In genomic region chr19:3667037-3667638, GRCh38 we compare ENCODE assay signal across 32 cellular contexts. TPM values are rescaled to one million over a fixed set of nuclear protein-coding genes. Genes with fewer than 3 reads are reported as not detected.
DNase-seq lines count a peak whose midpoint lies in the region; ATAC-seq and TF ChIP-seq lines count a peak whose summit lies in the region.
"Had no signal": no experiment of that assay in that cellular context is flagged by ENCODE, and none has a peak within 500 bp of the region (broad histone marks: within the 10 kb centered on the region; RNA-seq: fewer than 3 reads in every experiment).

No MANE protein-coding gene starts in this region.

- no peak for ATAC-seq in HG02642 (IDR thresholded peaks at IDR 0.05; ENCODE audit: poor library complexity, unreplicated experiment)
- ATAC-seq: activated CD8-positive, alpha-beta T cell treated with anti-CD3 and anti-CD28 coated beads for 36 hours; lower lobe of right lung; mucosa of descending colon; natural killer cell treated with Interleukin-12 subunit alpha and Interleukin-12 subunit beta and Interleukin-15 and Interleukin-18, amount 100 ng/mL, for 72 hours had no signal

- H3K27ac Mint-ChIP-seq in activated CD4-positive, alpha-beta T cell treated with anti-CD3 and anti-CD28 coated beads, Interleukin-2, amount 10 ng/mL, durations not matched to agents 24 days and 14 days, result peak overlapping the region; percentile 29
- H3K27ac Mint-ChIP-seq in activated CD4-positive, alpha-beta T cell treated with anti-CD3 and anti-CD28 coated beads, Interleukin-2, amount 10 ng/mL, durations not matched to agents 7 days and 5 days, result no peak overlapping the region
- H3K27ac Mint-ChIP-seq in H9 (peak overlapping the region in 2 of 3 experiments; percentile 70 to 75; a peak in 4 of 7 replicates), glutamatergic neuron (ENCODE audit: unreplicated experiment) (peak overlapping the region; percentile 39)
- H3K27ac Mint-ChIP-seq: activated CD8-positive, alpha-beta T cell treated with anti-CD3 and anti-CD28 coated beads for 36 hours; activated naive CD4-positive, alpha-beta T cell treated with anti-CD3 and anti-CD28 coated beads, Interleukin-2, amount 50 U/mL, for 24 hours; IgD-negative memory B cell; natural killer cell treated with Interleukin-12 subunit alpha and Interleukin-12 subunit beta and Interleukin-15 and Interleukin-18, amount 100 ng/mL, for 72 hours; stimulated activated naive CD8-positive, alpha-beta T cell treated with anti-CD3 and anti-CD28 coated beads, Interleukin-15, Interleukin-2, amounts not matched to agents 100 ng/mL and 50 ng/mL, for 24 hours had no signal

- no peaks in the 10 kb centered on the region for H3F3A ChIP-seq in smooth muscle cell (ENCODE audit: low read depth)

- POLR2A ChIA-PET in activated CD4-positive, alpha-beta T cell treated with anti-CD3 and anti-CD28 coated beads, Interleukin-2, amount 10 ng/mL, durations not matched to agents 7 days and 5 days (lab: Charles Lee), result no interaction called here

- H2AFZ ChIP-seq in H9 (ENCODE audit: low read length) (no peak overlapping the region), smooth muscle cell (ENCODE audit: low read depth) (no peak overlapping the region)

- H3K27me3 ChIP-seq in H9 (ENCODE audit: insufficient read depth, low read length) (no peaks in the 10 kb centered on the region), smooth muscle cell (ENCODE audit: low read depth) (no peaks in the 10 kb centered on the region)
- H3K27me3 ChIP-seq: tibial artery had no signal

- no peaks in the 10 kb centered on the region for H3K4me1 ChIP-seq in H9 (ENCODE audit: insufficient read depth, low read length)
- H3K4me1 ChIP-seq in smooth muscle cell (ENCODE audit: low read depth), result peaks cover 15% of the 10 kb centered on the region
- H3K4me1 ChIP-seq: HAP-1 had no signal

- H3K27ac ChIP-seq in H9 (ENCODE audit: insufficient read length, low read depth, low read length) (no peak overlapping the region), smooth muscle cell (ENCODE audit: low read depth) (peak overlapping the region; percentile 96)
- H3K27ac ChIP-seq: 22Rv1, C4-2B, epithelial cell of prostate, lower lobe of right lung had no signal

- H3K36me3 Mint-ChIP-seq in activated CD4-positive, alpha-beta T cell treated with anti-CD3 and anti-CD28 coated beads, Interleukin-2, amount 10 ng/mL, durations not matched to agents 24 days and 14 days (ENCODE audit: low read depth), result peaks cover 4% of the 10 kb centered on the region
- no peaks in the 10 kb centered on the region for H3K36me3 Mint-ChIP-seq in activated CD4-positive, alpha-beta T cell treated with anti-CD3 and anti-CD28 coated beads, Interleukin-2, amount 10 ng/mL, durations not matched to agents 7 days and 5 days (ENCODE audit: low read depth)
- H3K36me3 Mint-ChIP-seq in H9 (ENCODE audit: insufficient read depth in 1 of 3, low read depth in 3 of 3) (peaks cover 13 to 22% (median 16%) of the 10 kb centered on the region in 3 experiments; a peak in 6 of 7 replicates), glutamatergic neuron (ENCODE audit: unreplicated experiment) (no peaks in the 10 kb centered on the region)
- H3K36me3 Mint-ChIP-seq: activated naive CD4-positive, alpha-beta T cell treated with anti-CD3 and anti-CD28 coated beads, Interleukin-2, amount 50 U/mL, for 24 hours; natural killer cell treated with Interleukin-12 subunit alpha and Interleukin-12 subunit beta and Interleukin-15 and Interleukin-18, amount 100 ng/mL, for 72 hours had no signal

- H3T11ph ChIP-seq in H9 (ENCODE audit: low read length), result no peak overlapping the region

- H3K4me2 ChIP-seq in H9 (ENCODE audit: insufficient read depth, insufficient read length, low read length), result no peak overlapping the region
- H3K4me2 ChIP-seq in smooth muscle cell, result no peak overlapping the region

- no peaks in the 10 kb centered on the region for H3K79me2 ChIP-seq in H9 (ENCODE audit: insufficient read depth, low read length)
- peaks cover 8% of the 10 kb centered on the region for H3K79me2 ChIP-seq in smooth muscle cell (ENCODE audit: low read depth)

- H2BK5ac ChIP-seq in H9 (ENCODE audit: insufficient read length, low read length), result no peak overlapping the region

- H3K18ac ChIP-seq in H9 (ENCODE audit: insufficient read length, low read depth, low read length), result no peak overlapping the region

- no peak overlapping the region for H3K4me3 ChIP-seq in smooth muscle cell
- H3K4me3 ChIP-seq: HAP-1, lower lobe of right lung, mucosa of descending colon, tibial artery had no signal

- no peaks in the 10 kb centered on the region for H3K23me2 ChIP-seq in H9 (ENCODE audit: insufficient read length, low read depth, low read length, poor library complexity, severe bottlenecking)

- WGBS in H9 (ENCODE audit: extremely low coverage, insufficient read length, low lambda C conversion rate), result no CpG with 5 or more reads among the region's 18 CpGs
- WGBS in smooth muscle cell (ENCODE audit: low lambda C conversion rate), result 96% methylated on average over 18 of the region's 18 CpGs

- no peak overlapping the region for H3K4ac ChIP-seq in H9 (ENCODE audit: low read depth, low read length)

- H3K4me3 Mint-ChIP-seq in activated CD4-positive, alpha-beta T cell treated with anti-CD3 and anti-CD28 coated beads, Interleukin-2, amount 10 ng/mL, durations not matched to agents 24 days and 14 days, result no peak overlapping the region
- H3K4me3 Mint-ChIP-seq in activated CD4-positive, alpha-beta T cell treated with anti-CD3 and anti-CD28 coated beads, Interleukin-2, amount 10 ng/mL, durations not matched to agents 7 days and 5 days, result no peak overlapping the region
- H3K4me3 Mint-ChIP-seq in H9, result no peak overlapping the region; a peak in 1 of 5 replicates
- H3K4me3 Mint-ChIP-seq in glutamatergic neuron (ENCODE audit: unreplicated experiment), result no peak overlapping the region
- H3K4me3 Mint-ChIP-seq: activated CD8-positive, alpha-beta T cell treated with anti-CD3 and anti-CD28 coated beads for 36 hours; activated naive CD4-positive, alpha-beta T cell treated with anti-CD3 and anti-CD28 coated beads, Interleukin-2, amount 50 U/mL, for 24 hours; IgD-negative memory B cell; natural killer cell treated with Interleukin-12 subunit alpha and Interleukin-12 subunit beta and Interleukin-15 and Interleukin-18, amount 100 ng/mL, for 72 hours had no signal

- H4K5ac ChIP-seq in H9 (ENCODE audit: insufficient read length, low read depth, low read length), result no peak overlapping the region

- no peak for TF ChIP-seq CTCF in H9 (conservative IDR thresholded peaks at IDR 0.05)
- no peak for TF ChIP-seq CTCF in glutamatergic neuron (IDR thresholded peaks at IDR 0.05; ENCODE audit: partially characterized antibody, unreplicated experiment)
- no peak for TF ChIP-seq CTCF in smooth muscle cell (IDR thresholded peaks at IDR 0.05; ENCODE audit: borderline replicate concordance, insufficient read depth, poor library complexity, severe bottlenecking)

- no peak for DNase-seq in activated CD4-positive, alpha-beta T cell treated with anti-CD3 and anti-CD28 coated beads, Interleukin-2, amount 10 ng/mL, durations not matched to agents 24 days and 14 days
- no peak for DNase-seq in activated CD4-positive, alpha-beta T cell treated with anti-CD3 and anti-CD28 coated beads, Interleukin-2, amount 10 ng/mL, durations not matched to agents 7 days and 5 days
- DNase-seq in H9 (no peak), glutamatergic neuron (no peak), smooth muscle cell (lab: John Stamatoyannopoulos, UW; ENCODE audit: unreplicated experiment) (no peak), NCI-H82 (lab: John Stamatoyannopoulos, UW) (no peak), NCI-H1105 (lab: John Stamatoyannopoulos, UW) (no peak)
- DNase-seq: activated CD4-positive, alpha-beta T cell treated with anti-CD3 and anti-CD28 coated beads for 1 hour; activated CD8-positive, alpha-beta memory T cell treated with anti-CD3 and anti-CD28 coated beads, Interleukin-2, amount 50 U/mL, for 48 hours; activated CD8-positive, alpha-beta T cell treated with anti-CD3 and anti-CD28 coated beads for 36 hours; Caco-2; effector CD4-positive, alpha-beta T cell; GDM1; head of caudate nucleus; kidney; lower lobe of right lung; mucosa of descending colon; NCI-H146; NCI-H226; NCI-H748 treated with DMSO at 0.1 percent for 48 hours; retina; stimulated activated CD4-positive, alpha-beta T cell treated with anti-CD3 and anti-CD28 coated beads, Interleukin-1b, Interleukin-23, amount 100 ng/mL, for 48 hours; tibial artery had no signal

- no peaks in the 10 kb centered on the region for H3K9me3 ChIP-seq in H9 (ENCODE audit: control insufficient read depth, low read depth, low read length)
- H3K9me3 ChIP-seq in smooth muscle cell (replicated peaks; ENCODE audit: low read depth), result no peaks in the 10 kb centered on the region
- H3K9me3 ChIP-seq: Caco-2, HAP-1, lower lobe of right lung, mucosa of descending colon, tibial artery had no signal

- H3K36me3 ChIP-seq in smooth muscle cell (ENCODE audit: low read depth), result no peaks in the 10 kb centered on the region

- H3K4me1 Mint-ChIP-seq in activated CD4-positive, alpha-beta T cell treated with anti-CD3 and anti-CD28 coated beads, Interleukin-2, amount 10 ng/mL, durations not matched to agents 24 days and 14 days, result peaks cover 3% of the 10 kb centered on the region
- peaks cover 13% of the 10 kb centered on the region for H3K4me1 Mint-ChIP-seq in activated CD4-positive, alpha-beta T cell treated with anti-CD3 and anti-CD28 coated beads, Interleukin-2, amount 10 ng/mL, durations not matched to agents 7 days and 5 days
- H3K4me1 Mint-ChIP-seq in H9, result peaks cover 9 to 23% of the 10 kb centered on the region in 2 experiments
- peaks cover 18% of the 10 kb centered on the region for H3K4me1 Mint-ChIP-seq in glutamatergic neuron (ENCODE audit: low read depth, unreplicated experiment)

- H3K27me3 Mint-ChIP-seq in activated CD4-positive, alpha-beta T cell treated with anti-CD3 and anti-CD28 coated beads, Interleukin-2, amount 10 ng/mL, durations not matched to agents 24 days and 14 days, result no peaks in the 10 kb centered on the region
- no peaks in the 10 kb centered on the region for H3K27me3 Mint-ChIP-seq in activated CD4-positive, alpha-beta T cell treated with anti-CD3 and anti-CD28 coated beads, Interleukin-2, amount 10 ng/mL, durations not matched to agents 7 days and 5 days
- H3K27me3 Mint-ChIP-seq in H9 (ENCODE audit: low read depth), result no peaks in the 10 kb centered on the region
- peaks cover 20% of the 10 kb centered on the region for H3K27me3 Mint-ChIP-seq in glutamatergic neuron (ENCODE audit: unreplicated experiment)
- H3K27me3 Mint-ChIP-seq: activated CD8-positive, alpha-beta T cell treated with anti-CD3 and anti-CD28 coated beads for 36 hours; activated naive CD4-positive, alpha-beta T cell treated with anti-CD3 and anti-CD28 coated beads, Interleukin-2, amount 50 U/mL, for 24 hours; natural killer cell treated with Interleukin-12 subunit alpha and Interleukin-12 subunit beta and Interleukin-15 and Interleukin-18, amount 100 ng/mL, for 72 hours; stimulated activated naive CD8-positive, alpha-beta T cell treated with anti-CD3 and anti-CD28 coated beads, Interleukin-15, Interleukin-2, amounts not matched to agents 100 ng/mL and 50 ng/mL, for 24 hours had no signal

- H3K23ac ChIP-seq in H9 (ENCODE audit: insufficient read length, low read depth, low read length), result no peak overlapping the region

- CTCF ChIA-PET in activated CD4-positive, alpha-beta T cell treated with anti-CD3 and anti-CD28 coated beads, Interleukin-2, amount 10 ng/mL, durations not matched to agents 7 days and 5 days (lab: Charles Lee), result interaction anchor here (1.3 to 2.2 kb wide), 3 partner anchors 22 to 57 kb away, joined by 6 to 8 read pairs (median 7); no protein-coding TSS in a partner anchor

- H4K8ac ChIP-seq in H9 (replicated peaks; ENCODE audit: insufficient read length, low read depth, low read length), result no peak overlapping the region

- H2BK15ac ChIP-seq in H9 (ENCODE audit: low read depth, low read length), result no peak overlapping the region

- no peak overlapping the region for H2BK12ac ChIP-seq in H9 (ENCODE audit: insufficient read length, low read depth, low read length)

- no peak overlapping the region for H3K56ac ChIP-seq in H9 (ENCODE audit: insufficient read length, low read depth, low read length)

- H4K20me1 ChIP-seq in H9 (ENCODE audit: control insufficient read depth, insufficient read depth, insufficient read length) (peaks cover 4% of the 10 kb centered on the region), smooth muscle cell (ENCODE audit: low read depth) (peaks cover 29% of the 10 kb centered on the region)

- H3K9ac ChIP-seq in H9 (ENCODE audit: extremely low read depth, insufficient read length, low read length), result no peak overlapping the region
- H3K9ac ChIP-seq in smooth muscle cell (ENCODE audit: low read depth), result no peak overlapping the region

- H3K79me1 ChIP-seq in H9 (ENCODE audit: insufficient read depth, low read depth, low read length, poor library complexity, severe bottlenecking), result no peaks in the 10 kb centered on the region

- intact Hi-C loops in activated CD4-positive, alpha-beta T cell treated with anti-CD3 and anti-CD28 coated beads, Interleukin-2, amount 10 ng/mL, durations not matched to agents 24 days and 14 days (cut with micrococcal nuclease), result no loop called here

- H3K9me3 Mint-ChIP-seq in activated CD4-positive, alpha-beta T cell treated with anti-CD3 and anti-CD28 coated beads, Interleukin-2, amount 10 ng/mL, durations not matched to agents 24 days and 14 days, result no peaks in the 10 kb centered on the region
- H3K9me3 Mint-ChIP-seq in activated CD4-positive, alpha-beta T cell treated with anti-CD3 and anti-CD28 coated beads, Interleukin-2, amount 10 ng/mL, durations not matched to agents 7 days and 5 days, result no peaks in the 10 kb centered on the region
- H3K9me3 Mint-ChIP-seq in H9 (no peaks in the 10 kb centered on the region), glutamatergic neuron (ENCODE audit: unreplicated experiment) (peaks cover 10% of the 10 kb centered on the region)
- H3K9me3 Mint-ChIP-seq: activated CD8-positive, alpha-beta T cell treated with anti-CD3 and anti-CD28 coated beads for 36 hours; activated naive CD4-positive, alpha-beta T cell treated with anti-CD3 and anti-CD28 coated beads, Interleukin-2, amount 50 U/mL, for 24 hours; IgD-negative memory B cell; natural killer cell treated with Interleukin-12 subunit alpha and Interleukin-12 subunit beta and Interleukin-15 and Interleukin-18, amount 100 ng/mL, for 72 hours; stimulated activated naive CD8-positive, alpha-beta T cell treated with anti-CD3 and anti-CD28 coated beads, Interleukin-15, Interleukin-2, amounts not matched to agents 100 ng/mL and 50 ng/mL, for 24 hours had no signal

- no peak overlapping the region for H2AK5ac ChIP-seq in H9 (ENCODE audit: insufficient read length, low read length)

- H4K91ac ChIP-seq in H9 (ENCODE audit: insufficient read length, low read depth, low read length), result no peak overlapping the region

- H2BK20ac ChIP-seq in H9 (ENCODE audit: low read depth, low read length, poor library complexity, severe bottlenecking), result no peak overlapping the region

- no peak overlapping the region for H3K14ac ChIP-seq in H9 (ENCODE audit: insufficient read depth, low read length)

- H2BK120ac ChIP-seq in H9 (ENCODE audit: low read depth, low read length, poor library complexity, severe bottlenecking), result no peak overlapping the region

RNA-seq across cellular contexts. Expression of gene PIP5K1C, which starts 33.1 kb away (rescaled TPM):
- total RNA-seq in activated CD4-positive, alpha-beta T cell treated with anti-CD3 and anti-CD28 coated beads, Interleukin-2, amount 10 ng/mL, durations not matched to agents 24 days and 14 days, result 21.4 and 22.5 TPM in 2 replicates
- 10 to 100 TPM; 18.7 to 19.5 TPM for total RNA-seq in activated CD4-positive, alpha-beta T cell treated with anti-CD3 and anti-CD28 coated beads, Interleukin-2, amount 10 ng/mL, durations not matched to agents 7 days and 5 days
- 41.7 and 42.2 TPM in 2 replicates for total RNA-seq in H9 (2021)
- 169 TPM for total RNA-seq in glutamatergic neuron (ENCODE audit: unreplicated experiment)
- 8.2 and 13.2 TPM in 2 replicates for total RNA-seq in smooth muscle cell
- 27.2 and 29.9 TPM in 2 replicates for polyA plus RNA-seq in smooth muscle cell

RNA-seq across cellular contexts. Expression of gene CACTIN, which starts 40.5 kb away (rescaled TPM):
- 37.4 and 39.6 TPM in 2 replicates for total RNA-seq in activated CD4-positive, alpha-beta T cell treated with anti-CD3 and anti-CD28 coated beads, Interleukin-2, amount 10 ng/mL, durations not matched to agents 24 days and 14 days
- 10 to 100 TPM; 31.8 to 39.1 TPM for total RNA-seq in activated CD4-positive, alpha-beta T cell treated with anti-CD3 and anti-CD28 coated beads, Interleukin-2, amount 10 ng/mL, durations not matched to agents 7 days and 5 days
- total RNA-seq in H9 (2021), result 35.9 and 37.3 TPM in 2 replicates
- total RNA-seq in glutamatergic neuron (ENCODE audit: unreplicated experiment), result 29.7 TPM
- 16.7 and 17.5 TPM in 2 replicates for total RNA-seq in smooth muscle cell
- polyA plus RNA-seq in smooth muscle cell, result 17.3 and 22.5 TPM in 2 replicates

RNA-seq across cellular contexts. Expression of gene TJP3, which starts 41.0 kb away (rescaled TPM):
- 0.09 TPM in 1 of 2 replicates, not detected in the other for total RNA-seq in activated CD4-positive, alpha-beta T cell treated with anti-CD3 and anti-CD28 coated beads, Interleukin-2, amount 10 ng/mL, durations not matched to agents 24 days and 14 days
- 1 to 10 TPM; 2.7 to 3.5 TPM for total RNA-seq in activated CD4-positive, alpha-beta T cell treated with anti-CD3 and anti-CD28 coated beads, Interleukin-2, amount 10 ng/mL, durations not matched to agents 7 days and 5 days
- total RNA-seq in H9 (2021) (27.3 and 27.9 TPM in 2 replicates), glutamatergic neuron (ENCODE audit: unreplicated experiment) (3.1 TPM), smooth muscle cell (1.7 and 6.2 TPM in 2 replicates)
- polyA plus RNA-seq in smooth muscle cell, result 1.2 and 9.0 TPM in 2 replicates
